ENCODE assay signal across 14 cellular contexts in genomic region chr21:21246007-21246406, GRCh38.
"Had no signal": no experiment of that assay in that cellular context is flagged by ENCODE, and none has a peak within 500 bp of the region (broad histone marks: within the 10 kb centered on the region; RNA-seq: fewer than 3 reads in every experiment).

No MANE protein-coding gene starts in this region.

- H3K36me3 ChIP-seq: heart left ventricle, right atrium auricular region, sigmoid colon had no signal

- H3K4me3 ChIP-seq: heart left ventricle, mucosa of descending colon, right atrium auricular region, sigmoid colon had no signal

- H3K27ac ChIP-seq: heart left ventricle, right atrium auricular region, sigmoid colon had no signal

- H3K27me3 ChIP-seq: heart left ventricle, right atrium auricular region, sigmoid colon had no signal

- H3K4me1 ChIP-seq: heart left ventricle, right atrium auricular region, sigmoid colon had no signal

- ATAC-seq: esophagus mucosa, heart left ventricle, left lobe of liver, mucosa of descending colon, natural killer cell had no signal

- H3K9me3 ChIP-seq: mucosa of descending colon, right atrium auricular region, sigmoid colon had no signal

- DNase-seq: effector memory CD4-positive, alpha-beta T cell; heart left ventricle; hippocampal formation; mammary epithelial cell; mucosa of descending colon; natural killer cell; posterior cingulate gyrus; sigmoid colon; small intestine; stimulated activated CD4-positive, alpha-beta T cell treated with anti-CD3 and anti-CD28 coated beads, Interleukin-12 subunit alpha, Interleukin-12 subunit beta, amount 100 ng/mL, for 4 hours; stimulated activated naive CD4-positive, alpha-beta T cell had no signal
